10 cellular contexts compared by ENCODE assay signal in genomic region chr12:50186667-50187066, GRCh38. TPM values are rescaled to one million over a fixed set of nuclear protein-coding genes. Genes with fewer than 3 reads are reported as not detected.
DNase-seq lines count a peak whose midpoint lies in the region; ATAC-seq and TF ChIP-seq lines count a peak whose summit lies in the region.
"Had no signal": no experiment of that assay in that cellular context is flagged by ENCODE, and none has a peak within 500 bp of the region (broad histone marks: within the 10 kb centered on the region; RNA-seq: fewer than 3 reads in every experiment).

No MANE protein-coding gene starts in this region.

- no peak overlapping the region for H3K4me3 Mint-ChIP-seq in activated CD4-positive, alpha-beta T cell treated with anti-CD3 and anti-CD28 coated beads, Interleukin-2, amount 10 ng/mL, durations not matched to agents 7 days and 5 days
- H3K4me3 Mint-ChIP-seq in activated T-helper 1 cell treated with anti-CD3 and anti-CD28 coated beads, Interleukin-12 subunit alpha, Interleukin-12 subunit beta, Interleukin-2, Interleukin-4 antibody, amounts not matched to agents 30 ng/mL and 10 ng/mL and 1 ng/mL, durations not matched to agents 14 hours and 24 hours and 36 hours, result peak overlapping the region; percentile 46

- CTCF ChIA-PET in activated CD4-positive, alpha-beta T cell treated with anti-CD3 and anti-CD28 coated beads, Interleukin-2, amount 10 ng/mL, durations not matched to agents 7 days and 5 days (lab: Charles Lee), result interaction anchor here (0.9 to 4.0 kb wide), 3 partner anchors 10 to 24 kb away, joined by 3 to 12 read pairs (median 3); no protein-coding TSS in a partner anchor

- no peaks in the 10 kb centered on the region for H3K27me3 Mint-ChIP-seq in activated CD4-positive, alpha-beta T cell treated with anti-CD3 and anti-CD28 coated beads, Interleukin-2, amount 10 ng/mL, durations not matched to agents 7 days and 5 days
- no peaks in the 10 kb centered on the region for H3K27me3 Mint-ChIP-seq in activated T-helper 1 cell treated with anti-CD3 and anti-CD28 coated beads, Interleukin-12 subunit alpha, Interleukin-12 subunit beta, Interleukin-2, Interleukin-4 antibody, amounts not matched to agents 30 ng/mL and 10 ng/mL and 1 ng/mL, durations not matched to agents 14 hours and 24 hours and 36 hours (ENCODE audit: insufficient read depth)

- TF ChIP-seq CTCF in fibroblast of mammary gland (conservative IDR thresholded peaks at IDR 0.05; ENCODE audit: control insufficient read depth, insufficient read depth, low read depth, low read length), result no peak

- H3K9me3 Mint-ChIP-seq in activated CD4-positive, alpha-beta T cell treated with anti-CD3 and anti-CD28 coated beads, Interleukin-2, amount 10 ng/mL, durations not matched to agents 7 days and 5 days, result no peaks in the 10 kb centered on the region
- H3K9me3 Mint-ChIP-seq in activated T-helper 1 cell treated with anti-CD3 and anti-CD28 coated beads, Interleukin-12 subunit alpha, Interleukin-12 subunit beta, Interleukin-2, Interleukin-4 antibody, amounts not matched to agents 30 ng/mL and 10 ng/mL and 1 ng/mL, durations not matched to agents 14 hours and 24 hours and 36 hours, result no peaks in the 10 kb centered on the region

- intact Hi-C loops in activated T-helper 1 cell treated with anti-CD3 and anti-CD28 coated beads, Interleukin-12 subunit alpha, Interleukin-12 subunit beta, Interleukin-2, Interleukin-4 antibody, amounts not matched to agents 30 ng/mL and 10 ng/mL and 1 ng/mL, durations not matched to agents 14 hours and 24 hours and 36 hours (cut with micrococcal nuclease), result loop anchor here (1.0 to 2.0 kb wide), 4 partner anchors 19 to 96 kb away; partner anchors contain the start of genes CERS5 and LIMA1

- DNase-seq in activated CD4-positive, alpha-beta T cell treated with anti-CD3 and anti-CD28 coated beads, Interleukin-2, amount 10 ng/mL, durations not matched to agents 7 days and 5 days, result no peak
- DNase-seq in activated CD4-positive, alpha-beta T cell treated with anti-CD3 and anti-CD28 coated beads, Interleukin-2, amount 50 U/mL, for 1 hour, result no peak
- no peak for DNase-seq in activated T-helper 1 cell treated with anti-CD3 and anti-CD28 coated beads, Interleukin-12 subunit alpha, Interleukin-12 subunit beta, Interleukin-2, Interleukin-4 antibody, amounts not matched to agents 30 ng/mL and 10 ng/mL and 1 ng/mL, durations not matched to agents 14 hours and 24 hours and 36 hours (ENCODE audit: low spot score)
- DNase-seq in fibroblast of mammary gland (ENCODE audit: low read depth) (peak; percentile 49), stromal cell of bone marrow (ENCODE audit: low read depth) (peak; percentile 49), iPS-NIHi11 (ENCODE audit: low spot score) (no peak), NCI-H446 (lab: John Stamatoyannopoulos, UW) (no peak)
- DNase-seq: ACHN, left ventricle myocardium superior had no signal

- POLR2A ChIA-PET in activated CD4-positive, alpha-beta T cell treated with anti-CD3 and anti-CD28 coated beads, Interleukin-2, amount 10 ng/mL, durations not matched to agents 7 days and 5 days (lab: Charles Lee), result no interaction called here

- no peak for ATAC-seq in GM21737 (IDR thresholded peaks at IDR 0.05; ENCODE audit: unreplicated experiment)

- H3K4me1 Mint-ChIP-seq in activated CD4-positive, alpha-beta T cell treated with anti-CD3 and anti-CD28 coated beads, Interleukin-2, amount 10 ng/mL, durations not matched to agents 7 days and 5 days, result peaks cover 44% of the 10 kb centered on the region
- H3K4me1 Mint-ChIP-seq in activated T-helper 1 cell treated with anti-CD3 and anti-CD28 coated beads, Interleukin-12 subunit alpha, Interleukin-12 subunit beta, Interleukin-2, Interleukin-4 antibody, amounts not matched to agents 30 ng/mL and 10 ng/mL and 1 ng/mL, durations not matched to agents 14 hours and 24 hours and 36 hours (ENCODE audit: low read depth), result peaks cover 48% of the 10 kb centered on the region

- no peak overlapping the region for H3K4me3 ChIP-seq in fibroblast of mammary gland (ENCODE audit: control insufficient read depth, low read depth, low read length)

- peak overlapping the region; percentile 75 for H3K27ac Mint-ChIP-seq in activated CD4-positive, alpha-beta T cell treated with anti-CD3 and anti-CD28 coated beads, Interleukin-2, amount 10 ng/mL, durations not matched to agents 7 days and 5 days
- peak overlapping the region; percentile 84 for H3K27ac Mint-ChIP-seq in activated T-helper 1 cell treated with anti-CD3 and anti-CD28 coated beads, Interleukin-12 subunit alpha, Interleukin-12 subunit beta, Interleukin-2, Interleukin-4 antibody, amounts not matched to agents 30 ng/mL and 10 ng/mL and 1 ng/mL, durations not matched to agents 14 hours and 24 hours and 36 hours

- peaks cover 14% of the 10 kb centered on the region for H3K36me3 Mint-ChIP-seq in activated CD4-positive, alpha-beta T cell treated with anti-CD3 and anti-CD28 coated beads, Interleukin-2, amount 10 ng/mL, durations not matched to agents 7 days and 5 days (ENCODE audit: low read depth)
- H3K36me3 Mint-ChIP-seq in activated T-helper 1 cell treated with anti-CD3 and anti-CD28 coated beads, Interleukin-12 subunit alpha, Interleukin-12 subunit beta, Interleukin-2, Interleukin-4 antibody, amounts not matched to agents 30 ng/mL and 10 ng/mL and 1 ng/mL, durations not matched to agents 14 hours and 24 hours and 36 hours (ENCODE audit: low read depth), result peaks cover 7% of the 10 kb centered on the region

RNA-seq across cellular contexts. Expression of gene CERS5, which starts 19.5 kb away (rescaled TPM):
- 10 to 100 TPM; 49.2 to 59.2 TPM for total RNA-seq in activated CD4-positive, alpha-beta T cell treated with anti-CD3 and anti-CD28 coated beads, Interleukin-2, amount 10 ng/mL, durations not matched to agents 7 days and 5 days
- 64.2 and 67.9 TPM in 2 replicates for total RNA-seq in activated T-helper 1 cell treated with anti-CD3 and anti-CD28 coated beads, Interleukin-12 subunit alpha, Interleukin-12 subunit beta, Interleukin-2, Interleukin-4 antibody, amounts not matched to agents 30 ng/mL and 10 ng/mL and 1 ng/mL, durations not matched to agents 14 hours and 24 hours and 36 hours

Comparison
In these comparisons a context has a peak if more than half of its experiments do, and no peak if none do; other contexts are left out.
1. DNase-seq: peak in fibroblast of mammary gland (single experiment) and stromal cell of bone marrow (single experiment); none in activated CD4-positive, alpha-beta T cell treated with anti-CD3 and anti-CD28 coated beads, Interleukin-2, amount 10 ng/mL, durations not matched to agents 7 days and 5 days (single experiment), activated CD4-positive, alpha-beta T cell treated with anti-CD3 and anti-CD28 coated beads, Interleukin-2, amount 50 U/mL, for 1 hour (single experiment), activated T-helper 1 cell treated with anti-CD3 and anti-CD28 coated beads, Interleukin-12 subunit alpha, Interleukin-12 subunit beta, Interleukin-2, Interleukin-4 antibody, amounts not matched to agents 30 ng/mL and 10 ng/mL and 1 ng/mL, durations not matched to agents 14 hours and 24 hours and 36 hours (single experiment), iPS-NIHi11 (single experiment) and NCI-H446 (0 of 2).